Comparison of ENCODE assay signal across 36 cellular contexts in genomic region chr4:11412211-11412610, GRCh38. TPM values are rescaled to one million over a fixed set of nuclear protein-coding genes. Genes with fewer than 3 reads are reported as not detected.
DNase-seq lines count a peak whose midpoint lies in the region; ATAC-seq and TF ChIP-seq lines count a peak whose summit lies in the region.
"Had no signal": no experiment of that assay in that cellular context is flagged by ENCODE, and none has a peak within 500 bp of the region (broad histone marks: within the 10 kb centered on the region; RNA-seq: fewer than 3 reads in every experiment).

No MANE protein-coding gene starts in this region.

- H4K20me1 ChIP-seq in HCT116 (ENCODE audit: insufficient read depth): peaks cover 37% of the 10 kb centered on the region
- H4K20me1 ChIP-seq: BLaER1 had no signal

- no peak overlapping the region for H4K91ac ChIP-seq in trophoblast cell (ENCODE audit: low read depth, low read length)

- no peak overlapping the region for H3K23ac ChIP-seq in trophoblast cell (ENCODE audit: low read length)

- no peak overlapping the region for H4K8ac ChIP-seq in trophoblast cell (ENCODE audit: low read depth, low read length)

- CTCF ChIA-PET in Calu3 (lab: Charles Lee) (no interaction called here), HCT116 (lab: Charles Lee) (no interaction called here)

- ATAC-seq in HCT116 (no peak), HG03469 (IDR thresholded peaks at IDR 0.05; ENCODE audit: unreplicated experiment) (no peak)
- ATAC-seq: A549; CD8-positive, alpha-beta T cell had no signal

- POLR2A ChIA-PET in HCT116 (lab: Charles Lee): no interaction called here

- H3K9ac ChIP-seq in HCT116 (ENCODE audit: low read length): no peak overlapping the region
- no peak overlapping the region for H3K9ac ChIP-seq in trophoblast cell (ENCODE audit: low read length)
- H3K9ac ChIP-seq: BLaER1; BLaER1 treated with 17β-estradiol and CSF1 and Interleukin-3, amounts not matched to agents 10 nM and 100 nM had no signal

- no peak overlapping the region for H3K14ac ChIP-seq in trophoblast cell (ENCODE audit: low read length)

- H3K36me3 ChIP-seq in HCT116 (ENCODE audit: control insufficient read depth in 1 of 2, insufficient read depth in 2 of 2, low read length in 2 of 2) (peaks cover 37 to 78% of the 10 kb centered on the region in 2 experiments), trophoblast cell (ENCODE audit: control insufficient read depth in 1 of 2, insufficient read depth in 2 of 2, low read length in 2 of 2) (no peaks in the 10 kb centered on the region), suprapubic skin (no peaks in the 10 kb centered on the region)
- H3K36me3 ChIP-seq: BE2C, BLaER1 had no signal

- no peak overlapping the region for H3K4ac ChIP-seq in trophoblast cell (ENCODE audit: low read depth, low read length)

- no peak for TF ChIP-seq CTCF in Calu3 (IDR thresholded peaks at IDR 0.05; ENCODE audit: unreplicated experiment)
- no peak for TF ChIP-seq CTCF in HCT116 (IDR thresholded peaks at IDR 0.05 in 2 of 3, conservative IDR thresholded peaks at IDR 0.05 in 1 of 3; ENCODE audit: borderline replicate concordance in 1 of 3, insufficient read depth in 1 of 3, low read depth in 2 of 3, low read length in 2 of 3)
- TF ChIP-seq CTCF in suprapubic skin (IDR thresholded peaks at IDR 0.05): no peak

- H3K79me2 ChIP-seq in HCT116 (ENCODE audit: insufficient read depth, low read length) (peaks cover 100% of the 10 kb centered on the region), trophoblast cell (ENCODE audit: control insufficient read depth, insufficient read depth, low read length, poor library complexity) (no peaks in the 10 kb centered on the region)

- H2AK5ac ChIP-seq in trophoblast cell (ENCODE audit: low read length): no peak overlapping the region

- H3K4me1 Mint-ChIP-seq in Calu3 (ENCODE audit: low read depth, unreplicated experiment): peaks cover 79% of the 10 kb centered on the region
- H3K4me1 Mint-ChIP-seq: CD14-positive monocyte; CD4-positive, alpha-beta memory T cell; CD4-positive, CD25-positive, alpha-beta regulatory T cell; CD8-positive, alpha-beta memory T cell had no signal

- TF ChIP-seq EP300 in suprapubic skin (IDR thresholded peaks at IDR 0.05): no peak

- TF ChIP-seq RAD21 in HCT116 (IDR thresholded peaks at IDR 0.05; ENCODE audit: low read depth): no peak

- peaks cover 94% of the 10 kb centered on the region for H3K36me3 Mint-ChIP-seq in Calu3 (ENCODE audit: insufficient read depth, unreplicated experiment)
- H3K36me3 Mint-ChIP-seq: CD14-positive monocyte; CD4-positive, alpha-beta memory T cell; CD4-positive, CD25-positive, alpha-beta regulatory T cell; CD8-positive, alpha-beta memory T cell; CD8-positive, alpha-beta T cell had no signal

- no peak overlapping the region for H3K4me3 ChIP-seq in HCT116 (replicated peaks in 1 of 2; ENCODE audit: low read depth in 1 of 2, low read length in 2 of 2)
- no peak overlapping the region for H3K4me3 ChIP-seq in trophoblast cell (ENCODE audit: low read depth, low read length)
- no peak overlapping the region for H3K4me3 ChIP-seq in suprapubic skin
- H3K4me3 ChIP-seq: A549; BLaER1; BLaER1 treated with 17β-estradiol and CSF1 and Interleukin-3, amounts not matched to agents 10 nM and 100 nM had no signal

- H3K79me1 ChIP-seq in trophoblast cell (ENCODE audit: low read length): no peaks in the 10 kb centered on the region

- DNase-seq in Calu3: no peak
- DNase-seq in HCT116 (ENCODE audit: low read depth, low spot score): no peak
- DNase-seq in trophoblast cell: peak; percentile 43 to 93
- DNase-seq in activated naive CD4-positive, alpha-beta T cell (lab: John Stamatoyannopoulos, UW): no peak
- DNase-seq in suprapubic skin (ENCODE audit: low spot score in 2 of 2): no peak
- DNase-seq: 8988T; ACHN; AML-193; BE2C; C1 segment of cervical spinal cord; Caco-2; CD4-positive, alpha-beta memory T cell; CD4-positive, alpha-beta T cell; CD4-positive, CD25-positive, alpha-beta regulatory T cell; CD8-positive, alpha-beta memory T cell; CD8-positive, alpha-beta T cell; COR-L47; DMS 273 treated with DMSO at 0.1 percent for 48 hours; DMS153; DMS53; DMS79; DMS79 treated with DMSO at 0.1 percent for 48 hours; DND-41; EL had no signal

- no peak overlapping the region for H2BK12ac ChIP-seq in trophoblast cell (ENCODE audit: low read length)

- H3K4me2 ChIP-seq in HCT116 (ENCODE audit: low read length): no peak overlapping the region
- H3K4me2 ChIP-seq in trophoblast cell (ENCODE audit: low read length): no peak overlapping the region
- H3K4me2 ChIP-seq: A549; BLaER1; BLaER1 treated with 17β-estradiol and CSF1 and Interleukin-3, amounts not matched to agents 10 nM and 100 nM had no signal

- H3K27me3 Mint-ChIP-seq in Calu3 (ENCODE audit: unreplicated experiment): no peaks in the 10 kb centered on the region
- H3K27me3 Mint-ChIP-seq: B cell; CD4-positive, alpha-beta memory T cell; CD4-positive, alpha-beta T cell; CD4-positive, CD25-positive, alpha-beta regulatory T cell had no signal

- no peaks in the 10 kb centered on the region for H3K9me3 ChIP-seq in HCT116 (ENCODE audit: control insufficient read depth in 1 of 2, insufficient read depth in 1 of 2, low read depth in 1 of 2, low read length in 2 of 2)
- H3K9me3 ChIP-seq in trophoblast cell (ENCODE audit: insufficient read depth, low read depth, low read length): no peaks in the 10 kb centered on the region
- no peaks in the 10 kb centered on the region for H3K9me3 ChIP-seq in suprapubic skin
- H3K9me3 ChIP-seq: A549; BE2C; BLaER1; BLaER1 treated with 17β-estradiol and CSF1 and Interleukin-3, amounts not matched to agents 10 nM and 100 nM; Caco-2 had no signal

- H3K27me3 ChIP-seq in HCT116 (ENCODE audit: insufficient read depth, low read length): no peaks in the 10 kb centered on the region
- H3K27me3 ChIP-seq in trophoblast cell (ENCODE audit: insufficient read depth, low read length): no peaks in the 10 kb centered on the region
- H3K27me3 ChIP-seq in suprapubic skin: no peaks in the 10 kb centered on the region
- H3K27me3 ChIP-seq: BE2C; BLaER1; BLaER1 treated with 17β-estradiol and CSF1 and Interleukin-3, amounts not matched to agents 10 nM and 100 nM had no signal

- RAD21 ChIA-PET in HCT116 (lab: Charles Lee; ENCODE audit: low non-redundant PET in 1 of 2, low total read pairs in 2 of 2, uncharacterized antibody in 2 of 2, unreplicated experiment in 2 of 2): no interaction called here

- H2AFZ ChIP-seq in HCT116 (ENCODE audit: low read depth, low read length, poor library complexity, severe bottlenecking) (no peak overlapping the region), trophoblast cell (ENCODE audit: insufficient read depth, low read length, poor library complexity) (no peak overlapping the region)

- TF ChIP-seq POLR2A in HCT116 (IDR thresholded peaks at IDR 0.05; ENCODE audit: borderline replicate concordance, extremely low read depth, insufficient read depth, insufficient read length) (no peak), suprapubic skin (IDR thresholded peaks at IDR 0.05) (no peak)

- H4K12ac ChIP-seq in trophoblast cell (ENCODE audit: low read depth, low read length): no peak overlapping the region

- peaks cover 3 to 43% of the 10 kb centered on the region in 2 experiments; a peak in 1 of 4 replicates for H3K4me1 ChIP-seq in HCT116 (ENCODE audit: control insufficient read depth in 1 of 2, insufficient read depth in 2 of 2, low read length in 2 of 2)
- no peaks in the 10 kb centered on the region for H3K4me1 ChIP-seq in trophoblast cell (ENCODE audit: control insufficient read depth in 1 of 2, insufficient read depth in 2 of 2, low read length in 2 of 2)
- H3K4me1 ChIP-seq in suprapubic skin: no peaks in the 10 kb centered on the region
- H3K4me1 ChIP-seq: A549; BE2C; BLaER1; BLaER1 treated with 17β-estradiol and CSF1 and Interleukin-3, amounts not matched to agents 10 nM and 100 nM; Caco-2 had no signal

- H3K18ac ChIP-seq in trophoblast cell (ENCODE audit: low read length): no peak overlapping the region

- H3K9me2 ChIP-seq in HCT116 (ENCODE audit: insufficient read depth): no peaks in the 10 kb centered on the region

- BruUV-seq in Calu3 (replicated peaks; lab: Mats Ljungman, UMichigan) (TSS peak; percentile 0), HCT116 (replicated peaks; lab: Mats Ljungman, UMichigan) (no TSS peak)

- H2BK5ac ChIP-seq in trophoblast cell (ENCODE audit: low read depth, low read length, poor library complexity): no peak overlapping the region

- H2BK120ac ChIP-seq in trophoblast cell (ENCODE audit: insufficient read depth, low read length, poor library complexity): no peak overlapping the region

- peak overlapping the region; percentile 24 for H3K4me3 Mint-ChIP-seq in Calu3 (ENCODE audit: low read depth, unreplicated experiment)
- H3K4me3 Mint-ChIP-seq: B cell; CD14-positive monocyte; CD4-positive, alpha-beta memory T cell; CD4-positive, alpha-beta T cell; CD4-positive, CD25-positive, alpha-beta regulatory T cell; CD8-positive, alpha-beta memory T cell; CD8-positive, alpha-beta T cell had no signal

- intact Hi-C loops in Calu3 (cut with micrococcal nuclease; ENCODE audit: unreplicated experiment) (no loop called here), HCT116 (cut with micrococcal nuclease) (no loop called here)

- H3K27ac Mint-ChIP-seq in Calu3 (ENCODE audit: unreplicated experiment): peak overlapping the region; percentile 39
- H3K27ac Mint-ChIP-seq: B cell; CD14-positive monocyte; CD4-positive, alpha-beta memory T cell; CD4-positive, alpha-beta T cell; CD4-positive, CD25-positive, alpha-beta regulatory T cell; CD8-positive, alpha-beta memory T cell; CD8-positive, alpha-beta T cell had no signal

- H3K9me3 Mint-ChIP-seq in Calu3 (ENCODE audit: low read depth, unreplicated experiment): no peaks in the 10 kb centered on the region
- H3K9me3 Mint-ChIP-seq: CD4-positive, alpha-beta memory T cell; CD4-positive, alpha-beta T cell; CD8-positive, alpha-beta memory T cell; CD8-positive, alpha-beta T cell had no signal

- WGBS in trophoblast cell (ENCODE audit: extremely low coverage, insufficient coverage, insufficient read length): no CpG with 5 or more reads among the region's 4 CpGs
- WGBS in suprapubic skin: 78% methylated on average over 4 of the region's 4 CpGs

- H3K27ac ChIP-seq in HCT116 (ENCODE audit: low read depth, low read length) (no peak overlapping the region), trophoblast cell (ENCODE audit: low read depth, low read length) (no peak overlapping the region), suprapubic skin (no peak overlapping the region)
- H3K27ac ChIP-seq: 22Rv1; A549; BLaER1; BLaER1 treated with 17β-estradiol and CSF1 and Interleukin-3, amounts not matched to agents 10 nM and 100 nM; C4-2B had no signal

TF ChIP-seq in HCT116, 20 proteins besides CTCF, POLR2A, EP300 and RAD21 (continues in another document):
- TF ChIP-seq SIN3A (IDR thresholded peaks at IDR 0.05; ENCODE audit: low read depth): no peak
- no peak for TF ChIP-seq EZH2 (IDR thresholded peaks at IDR 0.05)
- no peak for TF ChIP-seq SRF (IDR thresholded peaks at IDR 0.05; ENCODE audit: low read depth)
- no peak for TF ChIP-seq CEBPB (IDR thresholded peaks at IDR 0.05; ENCODE audit: low read depth)

RNA-seq across cellular contexts. Expression of gene HS3ST1, which starts 16.5 kb away (rescaled TPM):
- total RNA-seq in Calu3 (2022) (80.8 and 86.7 TPM in 2 replicates), HCT116 (2021; ENCODE audit: unreplicated experiment) (134 TPM), suprapubic skin (1 to 10 TPM in 1 of 4 donors, under 1 TPM in 2, not detected in 1; 0.26 to 2.2 (median 0.40) TPM)
- polyA plus RNA-seq in HCT116 (2012): 108 and 124 TPM in 2 replicates
- 1.3 and 1.7 TPM in 2 replicates for polyA plus RNA-seq in trophoblast cell (2013)
- total RNA-seq: A172; A673; CD4-positive, alpha-beta T cell; CD4-positive, CD25-positive, alpha-beta regulatory T cell; CD8-positive, alpha-beta T cell; Daoy had no signal
- polyA plus RNA-seq: BJ; CD4-positive, alpha-beta memory T cell; CD8-positive, alpha-beta memory T cell had no signal

Comparison
In these comparisons a context has a peak if more than half of its experiments do, and no peak if none do; other contexts are left out.
1. DNase-seq: peak in trophoblast cell (2 of 2); none in Calu3 (single experiment), HCT116 (single experiment), activated naive CD4-positive, alpha-beta T cell (0 of 4) and suprapubic skin (0 of 2).
2. RNA of gene HS3ST1, which starts 16.5 kb away (total RNA-seq): 134 TPM in HCT116 (single experiment) and 80.8 to 86.7 TPM in Calu3; 0.26 to 2.2 TPM in suprapubic skin; every median in the first group is over 10 times any median in the second.